Comparison of ENCODE assay signal across 8 cellular contexts in the genomic region with DNA sequence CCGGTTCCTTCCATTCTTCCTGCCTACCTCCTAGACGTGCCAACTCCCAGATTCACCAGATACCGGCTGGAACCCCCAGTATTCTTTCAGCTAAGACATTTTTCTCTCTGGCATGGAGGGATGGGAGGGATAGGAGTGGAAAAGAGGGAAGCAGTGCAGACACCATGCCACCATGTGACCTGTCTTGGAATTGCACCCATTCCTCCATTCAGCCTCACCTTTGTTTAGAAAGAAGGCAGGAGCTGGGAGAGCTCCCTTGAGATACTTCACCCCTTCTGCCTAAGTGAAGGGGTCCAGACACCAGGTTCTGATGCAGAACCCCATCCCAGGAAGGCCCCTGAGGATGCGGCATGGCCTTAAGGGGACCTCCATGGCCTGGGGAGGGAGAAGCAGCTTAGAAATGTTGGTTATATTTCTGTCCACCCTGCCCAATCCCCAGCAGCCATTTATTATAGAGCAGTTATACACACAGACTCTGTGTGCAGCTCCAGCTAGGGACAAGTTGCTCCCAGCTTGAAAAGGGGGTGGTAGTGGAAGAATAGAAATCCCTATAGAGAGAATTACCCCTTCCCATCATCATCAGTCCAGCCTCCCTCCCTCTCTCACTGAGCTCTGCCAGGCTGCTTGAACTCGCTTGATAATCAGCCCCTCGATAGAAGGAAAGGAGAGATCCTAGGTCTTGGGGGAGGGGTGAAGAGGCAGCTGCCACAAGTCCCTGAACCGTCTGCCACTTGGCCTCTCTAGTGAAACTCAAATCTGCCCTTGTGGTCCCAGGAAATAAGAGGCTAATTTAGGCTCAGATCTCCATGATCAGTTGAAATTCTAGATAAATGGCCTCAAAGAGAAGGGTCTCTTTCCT. TPM values are rescaled to one million over a fixed set of nuclear protein-coding genes. Genes with fewer than 3 reads are reported as not detected.
A peak's percentile ranks its signal among the peaks of the same experiment; 100 is the strongest.
DNase-seq lines count a peak whose midpoint lies in the region; ATAC-seq and TF ChIP-seq lines count a peak whose summit lies in the region.

No MANE protein-coding gene starts in this region.

- no peaks in the 10 kb centered on the region for H3K9me3 ChIP-seq in RWPE2 (ENCODE audit: severe bottlenecking)

- H3K27me3 Mint-ChIP-seq in Calu3 (ENCODE audit: unreplicated experiment) (peaks cover 3% of the 10 kb centered on the region), osteocyte (ENCODE audit: unreplicated experiment) (no peaks in the 10 kb centered on the region), natural killer cell (ENCODE audit: low read depth in 2 of 2) (no peaks in the 10 kb centered on the region)
- H3K27me3 Mint-ChIP-seq in natural killer cell treated with Interleukin-12 subunit alpha and Interleukin-12 subunit beta and Interleukin-15 and Interleukin-18, amount 100 ng/mL, for 72 hours = peaks cover 0 to 4% of the 10 kb centered on the region in 2 donors

- intact Hi-C loops in Calu3 (cut with micrococcal nuclease; ENCODE audit: unreplicated experiment) = no loop called here
- intact Hi-C loops in natural killer cell (cut with micrococcal nuclease) = no loop called here

- H3K36me3 ChIP-seq in RWPE2 (ENCODE audit: low read depth) = peaks cover 13% of the 10 kb centered on the region

- no peak overlapping the region for H3K4me3 Mint-ChIP-seq in Calu3 (ENCODE audit: low read depth, unreplicated experiment)
- H3K4me3 Mint-ChIP-seq in osteocyte (ENCODE audit: unreplicated experiment) = no peak overlapping the region
- no peak overlapping the region for H3K4me3 Mint-ChIP-seq in natural killer cell treated with Interleukin-12 subunit alpha and Interleukin-12 subunit beta and Interleukin-15 and Interleukin-18, amount 100 ng/mL, for 72 hours
- no peak overlapping the region for H3K4me3 Mint-ChIP-seq in natural killer cell

- no TSS peak for BruUV-seq in Calu3 (replicated peaks; lab: Mats Ljungman, UMichigan)

- DNase-seq in Calu3 (peak; percentile 39), HS-27A (ENCODE audit: low read depth) (peak; percentile 33), RWPE2 (ENCODE audit: low spot score) (peak; percentile 27), fibroblast of peridontal ligament (ENCODE audit: extremely low read depth) (peak; percentile 46), osteocyte (ENCODE audit: extremely low spot score, unreplicated experiment) (no peak), natural killer cell (no peak)
- DNase-seq in natural killer cell treated with Interleukin-12 subunit alpha and Interleukin-12 subunit beta and Interleukin-15 and Interleukin-18, amount 100 ng/mL, for 72 hours (ENCODE audit: low spot score) = no peak
- no peak for DNase-seq in stimulated activated CD4-positive, alpha-beta T cell treated with anti-CD3 and anti-CD28 coated beads, Interleukin-2, amount 100 ng/mL, for 48 hours

- peak overlapping the region; percentile 83 for H3K27ac ChIP-seq in RWPE2 (ENCODE audit: poor library complexity, severe bottlenecking)

- H3K27me3 ChIP-seq in RWPE2 (ENCODE audit: insufficient read depth, poor library complexity, severe bottlenecking) = no peaks in the 10 kb centered on the region

- H3K36me3 Mint-ChIP-seq in Calu3 (ENCODE audit: insufficient read depth, unreplicated experiment) (peaks cover 45% of the 10 kb centered on the region), osteocyte (ENCODE audit: unreplicated experiment) (peaks cover 5% of the 10 kb centered on the region), natural killer cell (no peaks in the 10 kb centered on the region)
- H3K36me3 Mint-ChIP-seq in natural killer cell treated with Interleukin-12 subunit alpha and Interleukin-12 subunit beta and Interleukin-15 and Interleukin-18, amount 100 ng/mL, for 72 hours = no peaks in the 10 kb centered on the region

- H3K27ac Mint-ChIP-seq in Calu3 (ENCODE audit: unreplicated experiment) (peak overlapping the region; percentile 51), osteocyte (ENCODE audit: unreplicated experiment) (peak overlapping the region; percentile 56), natural killer cell (no peak overlapping the region)
- H3K27ac Mint-ChIP-seq in natural killer cell treated with Interleukin-12 subunit alpha and Interleukin-12 subunit beta and Interleukin-15 and Interleukin-18, amount 100 ng/mL, for 72 hours = no peak overlapping the region

- no peak overlapping the region for H3K4me3 ChIP-seq in RWPE2 (ENCODE audit: severe bottlenecking)

- CTCF ChIA-PET in Calu3 (lab: Charles Lee) = interaction anchor here (1.0 to 2.7 kb wide), 3 partner anchors 57 to 95 kb away, joined by 3 to 27 read pairs (median 3); no protein-coding TSS in a partner anchor

- H3K4me1 ChIP-seq in RWPE2 (ENCODE audit: insufficient read depth, poor library complexity, severe bottlenecking) = peaks cover 43% of the 10 kb centered on the region

- H3K9me3 Mint-ChIP-seq in Calu3 (ENCODE audit: low read depth, unreplicated experiment) (no peaks in the 10 kb centered on the region), osteocyte (ENCODE audit: unreplicated experiment) (no peaks in the 10 kb centered on the region), natural killer cell (no peaks in the 10 kb centered on the region)
- H3K9me3 Mint-ChIP-seq in natural killer cell treated with Interleukin-12 subunit alpha and Interleukin-12 subunit beta and Interleukin-15 and Interleukin-18, amount 100 ng/mL, for 72 hours = no peaks in the 10 kb centered on the region

- ATAC-seq in RWPE2 (ENCODE audit: low read depth) (0 out of 3 replicates have a peak, but pooled peaks have one; percentile 20), natural killer cell (no peak)
- no peak for ATAC-seq in natural killer cell treated with Interleukin-12 subunit alpha and Interleukin-12 subunit beta and Interleukin-15 and Interleukin-18, amount 100 ng/mL, for 72 hours

- peaks cover 8% of the 10 kb centered on the region for H3K4me1 Mint-ChIP-seq in Calu3 (ENCODE audit: low read depth, unreplicated experiment)
- H3K4me1 Mint-ChIP-seq in osteocyte (ENCODE audit: unreplicated experiment) = peaks cover 38% of the 10 kb centered on the region
- peaks cover 17 to 19% of the 10 kb centered on the region in 2 donors for H3K4me1 Mint-ChIP-seq in natural killer cell treated with Interleukin-12 subunit alpha and Interleukin-12 subunit beta and Interleukin-15 and Interleukin-18, amount 100 ng/mL, for 72 hours (ENCODE audit: low read depth in 2 of 2)
- peaks cover 7 to 11% of the 10 kb centered on the region in 2 donors for H3K4me1 Mint-ChIP-seq in natural killer cell

- peak; percentile 44 for TF ChIP-seq CTCF in Calu3 (IDR thresholded peaks at IDR 0.05; ENCODE audit: unreplicated experiment)
- TF ChIP-seq CTCF in RWPE2 (IDR thresholded peaks at IDR 0.05; ENCODE audit: poor library complexity, severe bottlenecking) = peak; percentile 80
- peak; percentile 62 for TF ChIP-seq CTCF in osteocyte (IDR thresholded peaks at IDR 0.05)
- no peak for TF ChIP-seq CTCF in natural killer cell (IDR thresholded peaks at IDR 0.05)

RNA-seq across cellular contexts. Expression of a gene that starts 5.1 kb away (rescaled TPM):
- 1.5 and 3.1 TPM in 2 replicates for total RNA-seq in Calu3 (2022)
- 6.8 TPM in 2 replicates for total RNA-seq in osteocyte
- 1 to 10 TPM; 1.7 to 5.0 TPM for total RNA-seq in natural killer cell treated with Interleukin-12 subunit alpha and Interleukin-12 subunit beta and Interleukin-15 and Interleukin-18, amount 100 ng/mL, for 72 hours
- 1 to 10 TPM; 1.1 to 2.4 (median 1.9) TPM for total RNA-seq in natural killer cell

RNA-seq across cellular contexts. Expression of a gene that starts 36.6 kb away (rescaled TPM):
- not detected in 2 replicates for total RNA-seq in Calu3 (2022)
- total RNA-seq in osteocyte = not detected in 2 replicates
- total RNA-seq in natural killer cell treated with Interleukin-12 subunit alpha and Interleukin-12 subunit beta and Interleukin-15 and Interleukin-18, amount 100 ng/mL, for 72 hours = not detected
- total RNA-seq in natural killer cell = not detected

Comparison
In these comparisons a context has a peak if more than half of its experiments do, and no peak if none do; other contexts are left out.
1. DNase-seq: peak in Calu3 (single experiment), HS-27A (single experiment), RWPE2 (single experiment) and fibroblast of peridontal ligament (single experiment); none in osteocyte (single experiment), natural killer cell treated with Interleukin-12 subunit alpha and Interleukin-12 subunit beta and Interleukin-15 and Interleukin-18, amount 100 ng/mL, for 72 hours (single experiment), natural killer cell (single experiment) and stimulated activated CD4-positive, alpha-beta T cell treated with anti-CD3 and anti-CD28 coated beads, Interleukin-2, amount 100 ng/mL, for 48 hours (0 of 2).
2. H3K27ac Mint-ChIP-seq: peak in Calu3 (single experiment) and osteocyte (single experiment); none in natural killer cell treated with Interleukin-12 subunit alpha and Interleukin-12 subunit beta and Interleukin-15 and Interleukin-18, amount 100 ng/mL, for 72 hours (0 of 2) and natural killer cell (0 of 2).